Comparison of ENCODE assay signal across 11 cellular contexts in the genomic region with DNA sequence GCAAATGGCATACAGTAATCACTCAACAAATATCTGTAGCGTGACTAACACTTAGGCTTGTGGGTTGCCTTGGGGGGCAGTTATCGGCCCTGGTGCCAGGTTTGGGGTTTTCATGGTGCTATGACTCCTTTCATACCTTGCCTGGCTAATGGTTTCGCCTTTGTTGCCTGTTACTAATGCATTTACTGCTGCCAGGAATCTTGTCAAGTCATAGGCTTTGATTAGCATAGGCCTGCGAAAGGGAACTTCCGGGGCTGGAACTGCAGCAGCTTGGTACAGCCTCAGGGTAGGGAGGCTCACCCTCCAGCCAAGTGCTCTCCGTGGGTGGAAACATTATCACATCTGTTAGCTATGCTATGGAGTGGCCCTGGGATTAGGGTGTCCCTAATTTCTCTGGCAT. TPM values are rescaled to one million over a fixed set of nuclear protein-coding genes. Genes with fewer than 3 reads are reported as not detected.
DNase-seq lines count a peak whose midpoint lies in the region; ATAC-seq and TF ChIP-seq lines count a peak whose summit lies in the region.
"Had no signal": no experiment of that assay in that cellular context is flagged by ENCODE, and none has a peak within 500 bp of the region (broad histone marks: within the 10 kb centered on the region; RNA-seq: fewer than 3 reads in every experiment).

No MANE protein-coding gene starts in this region.

- H3K4ac ChIP-seq in trophoblast cell (ENCODE audit: low read depth, low read length) = no peak overlapping the region

- no peak overlapping the region for H4K12ac ChIP-seq in trophoblast cell (ENCODE audit: low read depth, low read length)

- H2BK5ac ChIP-seq in trophoblast cell (ENCODE audit: low read depth, low read length, poor library complexity) = no peak overlapping the region

- peaks cover 8 to 11% of the 10 kb centered on the region in 2 experiments for H3K4me1 ChIP-seq in trophoblast cell (ENCODE audit: control insufficient read depth in 1 of 2, insufficient read depth in 2 of 2, low read length in 2 of 2)
- peaks cover under 1% of the 10 kb centered on the region for H3K4me1 ChIP-seq in hepatocyte (ENCODE audit: insufficient read depth)

- no peak overlapping the region for H4K91ac ChIP-seq in trophoblast cell (ENCODE audit: low read depth, low read length)

- no peak overlapping the region for H3K4me3 ChIP-seq in trophoblast cell (ENCODE audit: low read depth, low read length)
- H3K4me3 ChIP-seq in hepatocyte = no peak overlapping the region

- no peak overlapping the region for H3K9ac ChIP-seq in trophoblast cell (ENCODE audit: low read length)

- no peak overlapping the region for H3K4me2 ChIP-seq in trophoblast cell (ENCODE audit: low read length)
- H3K4me2 ChIP-seq in hepatocyte = no peak overlapping the region

- H3K27me3 ChIP-seq in trophoblast cell (ENCODE audit: insufficient read depth, low read length) (no peaks in the 10 kb centered on the region), hepatocyte (no peaks in the 10 kb centered on the region)

- H3K18ac ChIP-seq in trophoblast cell (ENCODE audit: low read length) = no peak overlapping the region

- H3K27ac ChIP-seq in epithelial cell of prostate (peak overlapping the region; percentile 79), trophoblast cell (ENCODE audit: low read depth, low read length) (no peak overlapping the region), hepatocyte (no peak overlapping the region)

- H4K8ac ChIP-seq in trophoblast cell (ENCODE audit: low read depth, low read length) = peak overlapping the region; percentile 50

- ATAC-seq in GM18520 (IDR thresholded peaks at IDR 0.05; ENCODE audit: unreplicated experiment) (peak; percentile 48), HG02938 (IDR thresholded peaks at IDR 0.05; ENCODE audit: unreplicated experiment) (no peak)

- H2BK12ac ChIP-seq in trophoblast cell (ENCODE audit: low read length) = no peak overlapping the region

- peak; percentile 92 for DNase-seq in NCI-H226
- peak; percentile 99 for DNase-seq in epithelial cell of prostate (ENCODE audit: low read depth, low spot score)
- DNase-seq in trophoblast cell = peak; percentile 69 to 73
- no peak for DNase-seq in central memory CD4-positive, alpha-beta T cell
- DNase-seq in hepatocyte (ENCODE audit: low spot score) = no peak
- DNase-seq: activated naive CD8-positive, alpha-beta T cell treated with anti-CD3 and anti-CD28 coated beads, Interleukin-2, amount 10 ng/mL, durations not matched to agents 7 days and 5 days; NCI-H1436; T-helper 2 cell had no signal

- WGBS in trophoblast cell (ENCODE audit: extremely low coverage, insufficient coverage, insufficient read length) = no CpG with 5 or more reads among the region's 6 CpGs
- 71% methylated on average over 6 of the region's 6 CpGs for WGBS in hepatocyte (ENCODE audit: low lambda C conversion rate, missing lambda C conversion rate)

- H3K9me3 ChIP-seq in trophoblast cell (ENCODE audit: insufficient read depth, low read depth, low read length) = no peaks in the 10 kb centered on the region
- H3K9me3 ChIP-seq in hepatocyte (ENCODE audit: low read depth) = no peaks in the 10 kb centered on the region

- no peaks in the 10 kb centered on the region for H3K9me2 ChIP-seq in hepatocyte (replicated peaks; ENCODE audit: insufficient read depth)

- H3K36me3 ChIP-seq in trophoblast cell (ENCODE audit: control insufficient read depth in 1 of 2, insufficient read depth in 2 of 2, low read length in 2 of 2) (no peaks in the 10 kb centered on the region), hepatocyte (replicated peaks; ENCODE audit: insufficient read depth, low read depth) (no peaks in the 10 kb centered on the region)

- no peak overlapping the region for H2AK5ac ChIP-seq in trophoblast cell (ENCODE audit: low read length)

- TF ChIP-seq CTCF in hepatocyte (IDR thresholded peaks at IDR 0.05; ENCODE audit: poor library complexity) = no peak

- no peak overlapping the region for H2BK120ac ChIP-seq in trophoblast cell (ENCODE audit: insufficient read depth, low read length, poor library complexity)

- H2AFZ ChIP-seq in trophoblast cell (ENCODE audit: insufficient read depth, low read length, poor library complexity) = peak overlapping the region; percentile 43
- H2AFZ ChIP-seq in hepatocyte = no peak overlapping the region

- H3K23ac ChIP-seq in trophoblast cell (ENCODE audit: low read length) = no peak overlapping the region

- H4K20me1 ChIP-seq in hepatocyte (ENCODE audit: insufficient read depth, poor library complexity, severe bottlenecking) = no peaks in the 10 kb centered on the region

- no peak overlapping the region for H3K14ac ChIP-seq in trophoblast cell (ENCODE audit: low read length)

- H3K79me2 ChIP-seq in trophoblast cell (ENCODE audit: control insufficient read depth, insufficient read depth, low read length, poor library complexity) (no peaks in the 10 kb centered on the region), hepatocyte (no peaks in the 10 kb centered on the region)

- H3K79me1 ChIP-seq in trophoblast cell (ENCODE audit: low read length) = no peaks in the 10 kb centered on the region

RNA-seq across cellular contexts. Expression of a gene that starts 13.2 kb away (rescaled TPM):
- 0.31 and 0.37 TPM in 2 replicates for polyA plus RNA-seq in trophoblast cell (2013)
- 4.2 and 5.5 TPM in 2 replicates for total RNA-seq in hepatocyte
- polyA plus RNA-seq in hepatocyte = 3.5 and 4.3 TPM in 2 replicates
- total RNA-seq: activated naive CD8-positive, alpha-beta T cell treated with anti-CD3 and anti-CD28 coated beads, Interleukin-2, amount 10 ng/mL, durations not matched to agents 7 days and 5 days; skeletal muscle tissue had no signal

RNA-seq across cellular contexts. Expression of a gene that starts 52.1 kb away (rescaled TPM):
- 173 and 177 TPM in 2 replicates for polyA plus RNA-seq in trophoblast cell (2013)
- 145 and 191 TPM in 2 replicates for total RNA-seq in hepatocyte
- polyA plus RNA-seq in hepatocyte = 122 and 146 TPM in 2 replicates

Comparison
In these comparisons a context has a peak if more than half of its experiments do, and no peak if none do; other contexts are left out.
1. DNase-seq: peak in NCI-H226 (single experiment), epithelial cell of prostate (single experiment) and trophoblast cell (2 of 2); none in central memory CD4-positive, alpha-beta T cell (single experiment) and hepatocyte (single experiment).